Comparison of ENCODE assay signal across 18 cellular contexts in the genomic region with DNA sequence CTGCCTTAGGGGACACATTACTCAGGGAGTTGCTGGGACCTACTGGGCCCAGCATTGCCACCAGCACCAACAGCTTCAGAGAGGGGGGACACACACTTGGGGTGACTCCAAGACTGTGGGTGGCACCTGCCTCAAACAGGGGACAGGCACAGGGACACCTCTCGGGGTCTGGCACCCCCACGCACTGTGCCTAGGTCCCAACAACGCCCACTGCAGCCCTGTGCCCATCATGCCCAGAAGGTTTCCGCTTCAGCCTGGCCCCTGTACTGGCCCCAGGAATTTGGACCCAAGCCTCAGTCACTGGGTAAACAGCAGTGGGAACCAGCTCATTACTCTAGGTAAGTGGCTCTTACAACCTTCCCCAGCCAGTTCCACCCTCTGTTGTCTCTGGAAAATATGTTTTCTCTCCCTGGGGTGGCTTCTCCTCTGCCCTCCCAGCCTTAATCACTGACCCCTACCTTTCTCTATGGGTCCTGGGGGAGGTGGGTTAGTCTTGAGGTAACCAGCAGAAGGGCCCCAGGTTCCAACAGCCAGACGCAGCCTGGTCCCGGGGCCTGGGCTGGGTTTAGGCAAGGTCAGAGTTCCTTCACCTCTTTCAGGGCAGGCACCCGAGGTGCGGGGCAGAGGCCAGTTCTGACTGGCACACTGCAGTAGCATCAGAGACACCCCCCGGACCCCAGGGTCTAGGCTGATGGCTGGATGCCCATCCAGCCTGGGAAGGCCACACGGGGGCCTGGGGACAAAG.
DNase-seq lines count a peak whose midpoint lies in the region; ATAC-seq, FAIRE-seq and TF ChIP-seq lines count a peak whose summit lies in the region.
"Had no signal": no experiment of that assay in that cellular context is flagged by ENCODE, and none has a peak within 500 bp of the region (broad histone marks: within the 10 kb centered on the region; RNA-seq: fewer than 3 reads in every experiment).

No MANE protein-coding gene starts in this region.

- H2BK5ac ChIP-seq in H1 (ENCODE audit: low read depth, low read length) = no peak overlapping the region; the same call in 1 of the 2 replicates

- H3F3A ChIP-seq in neural progenitor cell (ENCODE audit: low read depth) = no peaks in the 10 kb centered on the region

- H4K5ac ChIP-seq in H1 (ENCODE audit: insufficient read length, low read depth, low read length) = no peak overlapping the region

- no peaks in the 10 kb centered on the region for H3K9me3 ChIP-seq in H1 (ENCODE audit: insufficient read depth in 2 of 2, low read depth in 1 of 2, low read length in 1 of 2)
- H3K9me3 ChIP-seq in left lung = no peaks in the 10 kb centered on the region
- no peaks in the 10 kb centered on the region for H3K9me3 ChIP-seq in neural progenitor cell (ENCODE audit: low read depth)
- H3K9me3 ChIP-seq in upper lobe of right lung = no peaks in the 10 kb centered on the region
- H3K9me3 ChIP-seq in transverse colon = no peaks in the 10 kb centered on the region
- H3K9me3 ChIP-seq: A549 had no signal

- no peak overlapping the region for H3K4me3 ChIP-seq in H1 (ENCODE audit: extremely low read depth in 1 of 4, insufficient read depth in 2 of 4, low read depth in 3 of 4, low read length in 4 of 4)
- no peak overlapping the region for H3K4me3 ChIP-seq in left lung
- H3K4me3 ChIP-seq in neural progenitor cell = no peak overlapping the region
- no peak overlapping the region for H3K4me3 ChIP-seq in upper lobe of right lung
- H3K4me3 ChIP-seq in transverse colon = no peak overlapping the region
- H3K4me3 ChIP-seq: A549, GM23248 had no signal

- no peak overlapping the region for H2BK15ac ChIP-seq in H1 (ENCODE audit: low read length)

- H4K91ac ChIP-seq in H1 (replicated peaks; ENCODE audit: insufficient read length, low read length) = no peak overlapping the region

- H3K36me3 ChIP-seq in H1 (ENCODE audit: control insufficient read depth in 2 of 4, insufficient read depth in 4 of 4, low read length in 3 of 4) (no peaks in the 10 kb centered on the region), left lung (no peaks in the 10 kb centered on the region), neural progenitor cell (no peaks in the 10 kb centered on the region), upper lobe of right lung (no peaks in the 10 kb centered on the region), transverse colon (no peaks in the 10 kb centered on the region)

- H4K20me1 ChIP-seq in H1 (replicated peaks in 1 of 2; ENCODE audit: control insufficient read depth in 1 of 2, insufficient read depth in 2 of 2, low read length in 2 of 2) (no peaks in the 10 kb centered on the region), neural progenitor cell (ENCODE audit: low read depth) (no peaks in the 10 kb centered on the region)

- H2BK120ac ChIP-seq in H1 (replicated peaks; ENCODE audit: low read depth, low read length) = no peak overlapping the region

- no peaks in the 10 kb centered on the region for H3K23me2 ChIP-seq in H1 (ENCODE audit: low read depth, low read length)

- no peak overlapping the region for H3K4me2 ChIP-seq in H1 (ENCODE audit: insufficient read depth in 1 of 2, low read depth in 2 of 2, low read length in 2 of 2)
- no peak overlapping the region for H3K4me2 ChIP-seq in neural progenitor cell
- H3K4me2 ChIP-seq: A549 had no signal

- TF ChIP-seq EP300 in H1 (IDR thresholded peaks at IDR 0.05; ENCODE audit: borderline replicate concordance in 1 of 2, low read depth in 2 of 2, low read length in 2 of 2) (no peak), transverse colon (IDR thresholded peaks at IDR 0.05; ENCODE audit: low read depth) (no peak)

- WGBS in H1 (ENCODE audit: extremely low coverage in 1 of 2, insufficient coverage in 1 of 2, insufficient read length in 1 of 2, insufficient replicate concordance in 2 of 2, low coverage in 1 of 2, low lambda C conversion rate in 2 of 2, missing lambda C conversion rate in 1 of 2), 2 experiments = 87% methylated on average over 9 of the region's 10 CpGs; no CpG with 5 or more reads in 1 of the 2 experiments
- 92% methylated on average over 9 of the region's 10 CpGs; no CpG with 5 or more reads in 1 of the 2 donors for WGBS in transverse colon (ENCODE audit: low coverage in 1 of 2), 2 donors

- TF ChIP-seq CTCF in H1 (IDR thresholded peaks at IDR 0.05; ENCODE audit: control extremely low read depth in 1 of 3, insufficient read depth in 1 of 3, low read depth in 1 of 3, low read length in 3 of 3) = no peak
- TF ChIP-seq CTCF in left lung (IDR thresholded peaks at IDR 0.05) = no peak
- no peak for TF ChIP-seq CTCF in neural progenitor cell (IDR thresholded peaks at IDR 0.05)
- no peak for TF ChIP-seq CTCF in upper lobe of right lung (IDR thresholded peaks at IDR 0.05)
- TF ChIP-seq CTCF in transverse colon (IDR thresholded peaks at IDR 0.05) = no peak

- H3K79me2 ChIP-seq in H1 (ENCODE audit: control insufficient read depth in 1 of 2, insufficient read depth in 2 of 2, low read length in 2 of 2) (no peaks in the 10 kb centered on the region), neural progenitor cell (ENCODE audit: low read depth) (no peaks in the 10 kb centered on the region)

- H3K4me1 ChIP-seq in H1 (replicated peaks in 1 of 4; ENCODE audit: control insufficient read depth in 3 of 4, insufficient read depth in 4 of 4, low read length in 3 of 4) (no peaks in the 10 kb centered on the region), left lung (no peaks in the 10 kb centered on the region), neural progenitor cell (no peaks in the 10 kb centered on the region), upper lobe of right lung (no peaks in the 10 kb centered on the region), transverse colon (no peaks in the 10 kb centered on the region)
- H3K4me1 ChIP-seq: A549 had no signal

- no peaks in the 10 kb centered on the region for H3K27me3 ChIP-seq in H1 (replicated peaks in 1 of 4; ENCODE audit: control insufficient read depth in 3 of 4, extremely low read depth in 1 of 4, insufficient read depth in 3 of 4, low read length in 3 of 4)
- H3K27me3 ChIP-seq in left lung = no peaks in the 10 kb centered on the region
- H3K27me3 ChIP-seq in neural progenitor cell = no peaks in the 10 kb centered on the region
- no peaks in the 10 kb centered on the region for H3K27me3 ChIP-seq in upper lobe of right lung
- H3K27me3 ChIP-seq in transverse colon = no peaks in the 10 kb centered on the region

- no peak overlapping the region for H2BK20ac ChIP-seq in H1 (ENCODE audit: low read length)

- H2AFZ ChIP-seq in H1 (ENCODE audit: low read length) = no peak overlapping the region
- H2AFZ ChIP-seq in neural progenitor cell (replicated peaks) = no peak overlapping the region
- H2AFZ ChIP-seq: GM23248 had no signal

- no peak for TF ChIP-seq RAD21 in H1 (IDR thresholded peaks at IDR 0.05 in 1 of 2, conservative IDR thresholded peaks at IDR 0.05 in 1 of 2; ENCODE audit: low read depth in 2 of 2, low read length in 2 of 2)

- no peak overlapping the region for H3K56ac ChIP-seq in H1 (replicated peaks; ENCODE audit: insufficient read length, low read depth, low read length)

- H3K9ac ChIP-seq in H1 (replicated peaks in 1 of 4; ENCODE audit: extremely low read depth in 1 of 4, low read depth in 3 of 4, low read length in 3 of 4) (no peak overlapping the region), neural progenitor cell (no peak overlapping the region)
- H3K9ac ChIP-seq: GM23248 had no signal

- CTCF ChIA-PET in H1 (lab: Charles Lee; ENCODE audit: partially characterized antibody) (interaction anchor here (0.9 to 3.8 kb wide), 5 partner anchors 10 to 41 kb away, joined by 3 to 16 read pairs (median 4); no protein-coding TSS in a partner anchor), T-cell (lab: Charles Lee) (no interaction called here)

- no peak overlapping the region for H3K23ac ChIP-seq in H1 (ENCODE audit: insufficient read length)

- no peak overlapping the region for H3K27ac ChIP-seq in H1 (ENCODE audit: low read depth, low read length)
- H3K27ac ChIP-seq in left lung = no peak overlapping the region
- no peak overlapping the region for H3K27ac ChIP-seq in neural progenitor cell
- no peak overlapping the region for H3K27ac ChIP-seq in upper lobe of right lung
- no peak overlapping the region for H3K27ac ChIP-seq in transverse colon
- H3K27ac ChIP-seq: A549, GM23248 had no signal

- H3K27me3 Mint-ChIP-seq in neural progenitor cell (ENCODE audit: insufficient read depth, low read depth) (peaks cover 2% of the 10 kb centered on the region), T-cell (peaks cover 0 to 3% of the 10 kb centered on the region in 2 donors)

- no peak overlapping the region for H3K14ac ChIP-seq in H1 (ENCODE audit: insufficient read length)

- in situ Hi-C loops in transverse colon (cut with MboI; ENCODE audit: low pct_ligation_motif_present in 1 of 4, low pct_unique_long_range_greater_than_20kb in 1 of 4, low sequenced_read_pairs in 3 of 4) = loop anchor here in 1 of 4 donors (25.0 kb wide), 1 partner anchor 469 kb away; the partner anchor contains the start of gene CCDC188

- H3K9me3 Mint-ChIP-seq in neural progenitor cell = no peaks in the 10 kb centered on the region
- H3K9me3 Mint-ChIP-seq in T-cell = no peaks in the 10 kb centered on the region
- H3K9me3 Mint-ChIP-seq: CD14-positive monocyte; CD8-positive, alpha-beta T cell had no signal

- no peak overlapping the region for H2BK12ac ChIP-seq in H1 (ENCODE audit: low read depth, low read length)

- no peak for FAIRE-seq in H1 (lab: Jason Lieb, UNC)
- FAIRE-seq: A549, D721Med, GM12892 had no signal

- H3K18ac ChIP-seq in H1 (ENCODE audit: extremely low read depth, low read length) = no peak overlapping the region

- intact Hi-C loops in left lung (cut with DNase I) = no loop called here
- intact Hi-C loops in upper lobe of right lung (cut with DNase I) = no loop called here
- intact Hi-C loops in transverse colon (cut with DNase I; ENCODE audit: low total_unique reads) = no loop called here

- no peaks in the 10 kb centered on the region for H3K4me1 Mint-ChIP-seq in neural progenitor cell
- no peaks in the 10 kb centered on the region for H3K4me1 Mint-ChIP-seq in T-cell
- H3K4me1 Mint-ChIP-seq: CD14-positive monocyte had no signal

- H4K8ac ChIP-seq in H1 (ENCODE audit: extremely low read depth, insufficient read depth, low read length) = peak overlapping the region; percentile 63; the same call in 1 of the 2 replicates

- H3K27ac Mint-ChIP-seq in neural progenitor cell (peak overlapping the region; percentile 66), T-cell (no peak overlapping the region)
- H3K27ac Mint-ChIP-seq: CD14-positive monocyte; CD8-positive, alpha-beta T cell had no signal

- peak; percentile 94 for ATAC-seq in left lung
- ATAC-seq in upper lobe of right lung = peak; percentile 64
- no peak for ATAC-seq in GM19467 (IDR thresholded peaks at IDR 0.05; ENCODE audit: unreplicated experiment)
- no peak for ATAC-seq in T-cell (replicated peaks in 1 of 4)
- ATAC-seq: A549; CD8-positive, alpha-beta T cell had no signal

- no peak overlapping the region for H3K4me3 Mint-ChIP-seq in neural progenitor cell
- no peak overlapping the region for H3K4me3 Mint-ChIP-seq in T-cell
- H3K4me3 Mint-ChIP-seq: CD14-positive monocyte; CD8-positive, alpha-beta T cell had no signal

- POLR2A ChIA-PET in H1 (lab: Charles Lee; ENCODE audit: partially characterized antibody) (no interaction called here), T-cell (lab: Charles Lee) (no interaction called here)

- H3K36me3 Mint-ChIP-seq in neural progenitor cell = no peaks in the 10 kb centered on the region
- H3K36me3 Mint-ChIP-seq in T-cell = no peaks in the 10 kb centered on the region
- H3K36me3 Mint-ChIP-seq: CD14-positive monocyte; CD8-positive, alpha-beta T cell had no signal

- no peak for DNase-seq in H1 (ENCODE audit: low read depth in 1 of 2, low spot score in 2 of 2)
- no peak for DNase-seq in left lung
- DNase-seq in neural progenitor cell (ENCODE audit: low spot score) = no peak
- DNase-seq in upper lobe of right lung = no peak
- no peak for DNase-seq in transverse colon
- DNase-seq in T-cell = no peak
- DNase-seq: CD8-positive, alpha-beta T cell; COR-L47; DMS153; DND-41; GDM1; GM23248; H7 had no signal

- no peaks in the 10 kb centered on the region for H3K79me1 ChIP-seq in H1 (ENCODE audit: low read depth, low read length)

- TF ChIP-seq POLR2A in H1 (IDR thresholded peaks at IDR 0.05; ENCODE audit: control extremely low read depth in 1 of 2, low read depth in 2 of 2, low read length in 2 of 2) (no peak), transverse colon (IDR thresholded peaks at IDR 0.05) (no peak)

- no peak overlapping the region for H3K4ac ChIP-seq in H1 (replicated peaks; ENCODE audit: insufficient read length, low read depth, low read length)

- no peak overlapping the region for H2AK5ac ChIP-seq in H1 (ENCODE audit: low read depth, low read length)

Comparison
In these comparisons a context has a peak if more than half of its experiments do, and no peak if none do; other contexts are left out.
1. ATAC-seq: peak in left lung (single experiment) and upper lobe of right lung (single experiment); none in GM19467 (single experiment) and T-cell (0 of 4).